In genomic region chr14:55975281-55975905, GRCh38 we compare ENCODE assay signal across 20 cellular contexts.
DNase-seq lines count a peak whose midpoint lies in the region; FAIRE-seq and TF ChIP-seq lines count a peak whose summit lies in the region.
"Had no signal": no experiment of that assay in that cellular context is flagged by ENCODE, and none has a peak within 500 bp of the region (broad histone marks: within the 10 kb centered on the region; RNA-seq: fewer than 3 reads in every experiment).

No MANE protein-coding gene starts in this region.

- peaks cover 12% of the 10 kb centered on the region for H3K4me1 Mint-ChIP-seq in nephron progenitor cell
- H3K4me1 Mint-ChIP-seq: CD14-positive monocyte had no signal

- TF ChIP-seq CTCF in VCaP (conservative IDR thresholded peaks at IDR 0.05) (no peak), kidney (IDR thresholded peaks at IDR 0.05; ENCODE audit: borderline replicate concordance, extremely low read depth, insufficient read depth) (no peak), nephron progenitor cell (IDR thresholded peaks at IDR 0.05) (no peak), transverse colon (IDR thresholded peaks at IDR 0.05) (no peak), D721Med (IDR thresholded peaks at IDR 0.05; ENCODE audit: insufficient read depth, missing control alignments) (no peak)

- peaks cover 12% of the 10 kb centered on the region for H3K27me3 Mint-ChIP-seq in nephron progenitor cell (ENCODE audit: low read depth, poor library complexity)

- TF ChIP-seq POLR2A in transverse colon (IDR thresholded peaks at IDR 0.05), result no peak

- FAIRE-seq in kidney (lab: Jason Lieb, UNC) (no peak), D721Med (lab: Jason Lieb, UNC) (no peak)
- FAIRE-seq: RCC 7860 had no signal

- no peak overlapping the region for H3K9ac ChIP-seq in kidney (ENCODE audit: low read length in 2 of 2)

- H3K36me3 ChIP-seq in kidney (ENCODE audit: control insufficient read depth in 1 of 2, insufficient read depth in 2 of 2, low read length in 2 of 2), result no peaks in the 10 kb centered on the region
- H3K36me3 ChIP-seq in transverse colon, result no peaks in the 10 kb centered on the region

- DNase-seq in kidney (peak; percentile 29), nephron progenitor cell (no peak), transverse colon (no peak), D721Med (ENCODE audit: insufficient read length, low spot score) (no peak), KG1 (lab: John Stamatoyannopoulos, UW) (no peak)
- DNase-seq in activated CD8-positive, alpha-beta memory T cell treated with anti-CD3 and anti-CD28 coated beads, Interleukin-2, amount 50 U/mL, for 48 hours, result no peak
- DNase-seq: ACHN; DMS 273 treated with DMSO at 0.1 percent for 48 hours; DND-41; H7; HFFc6; NCI-H1417; NCI-H187 treated with DMSO at 0.1 percent for 48 hours; NCI-H2171; NCI-H446; NK-92 treated with Interleukin-12 subunit alpha and Interleukin-12 subunit beta, amount 100 ng/mL, for 24 hours; Right ventricle myocardium superior had no signal

- H3K27ac Mint-ChIP-seq in nephron progenitor cell, result peak overlapping the region; percentile 30
- H3K27ac Mint-ChIP-seq: CD14-positive monocyte, HFFc6 had no signal

- in situ Hi-C loops in transverse colon (cut with MboI; ENCODE audit: low pct_ligation_motif_present in 1 of 4, low pct_unique_long_range_greater_than_20kb in 1 of 4, low sequenced_read_pairs in 3 of 4), result no loop called here

- peaks cover 15 to 25% of the 10 kb centered on the region in 2 donors for H3K4me1 ChIP-seq in kidney (ENCODE audit: control insufficient read depth in 1 of 2, insufficient read depth in 1 of 2, low read depth in 1 of 2, low read length in 2 of 2)
- H3K4me1 ChIP-seq in transverse colon, result peaks cover 8 to 17% (median 10%) of the 10 kb centered on the region in 4 donors

- no peak for TF ChIP-seq EP300 in transverse colon (IDR thresholded peaks at IDR 0.05; ENCODE audit: low read depth)

- no peak overlapping the region for H3K4me3 Mint-ChIP-seq in nephron progenitor cell
- H3K4me3 Mint-ChIP-seq: CD14-positive monocyte, HFFc6 had no signal

- peaks cover 3% of the 10 kb centered on the region for H3K9me3 Mint-ChIP-seq in nephron progenitor cell

- no peaks in the 10 kb centered on the region for H3K27me3 ChIP-seq in transverse colon

- WGBS in transverse colon (ENCODE audit: low coverage in 1 of 2), 2 donors, result 89 to 100% methylated on average over 4 of the region's 4 CpGs

- H3K9me3 ChIP-seq in kidney (ENCODE audit: control insufficient read depth in 1 of 2, low read length in 2 of 2) (no peaks in the 10 kb centered on the region), transverse colon (no peaks in the 10 kb centered on the region)

- H3K4me3 ChIP-seq in kidney (ENCODE audit: low read length in 2 of 2) (peak overlapping the region in 1 of 2 donors; percentile 8), transverse colon (no peak overlapping the region)

- H3K27ac ChIP-seq in VCaP (peak overlapping the region; percentile 59), kidney (ENCODE audit: low read depth in 2 of 2, low read length in 2 of 2) (no peak overlapping the region), transverse colon (peak overlapping the region in 3 of 4 donors; percentile 47 to 64 (median 62))

- H3K36me3 Mint-ChIP-seq in nephron progenitor cell (ENCODE audit: low read depth), result no peaks in the 10 kb centered on the region
- H3K36me3 Mint-ChIP-seq: CD14-positive monocyte had no signal

- intact Hi-C loops in kidney (cut with DNase I), result no loop called here
- intact Hi-C loops in transverse colon (cut with DNase I; ENCODE audit: low total_unique reads), result no loop called here

Comparison
In these comparisons a context has a peak if more than half of its experiments do, and no peak if none do; other contexts are left out.
1. H3K27ac ChIP-seq: peak in VCaP (single experiment) and transverse colon (3 of 4); none in kidney (0 of 2).